Comparison of ENCODE assay signal across 25 cellular contexts in the genomic region with DNA sequence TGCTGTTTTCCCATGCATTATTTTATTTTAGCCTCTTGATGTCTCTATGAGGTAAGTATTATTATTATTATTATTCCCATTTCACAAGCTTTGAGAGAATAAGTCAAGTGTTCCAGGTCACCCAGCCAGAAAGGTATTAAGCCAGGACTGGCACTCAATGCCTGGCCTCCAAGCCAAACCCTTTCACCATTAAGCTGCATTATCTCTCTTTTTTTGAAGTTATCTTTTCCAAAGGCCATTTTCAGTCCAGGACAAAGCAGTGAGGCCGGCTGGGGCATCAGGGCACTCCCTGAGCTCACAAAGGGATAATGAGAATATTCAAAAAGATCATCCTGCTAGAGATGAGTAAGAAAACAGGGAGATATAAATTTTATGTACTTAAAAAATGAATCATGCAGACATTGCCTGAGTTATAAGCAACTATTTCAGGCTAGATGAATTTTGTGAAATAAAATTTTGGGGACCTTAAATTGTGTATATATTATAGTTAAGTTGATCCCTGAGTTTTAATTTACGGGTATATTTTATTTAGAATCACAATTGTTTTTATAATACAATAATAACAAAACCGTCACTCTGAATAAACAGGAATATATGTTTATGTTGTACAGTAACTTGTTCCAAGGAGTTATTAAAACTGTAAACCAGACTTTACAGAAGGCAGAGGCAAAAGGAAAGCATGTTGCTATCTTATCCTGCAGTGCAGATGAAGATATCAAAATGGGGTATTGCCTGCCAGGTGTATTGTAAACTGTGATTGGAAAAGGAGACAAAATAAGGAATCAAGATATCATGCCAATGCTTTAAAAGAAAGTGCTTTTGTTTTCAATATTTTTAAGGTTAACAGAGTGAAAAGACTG. TPM values are rescaled to one million over a fixed set of nuclear protein-coding genes. Genes with fewer than 3 reads are reported as not detected.
DNase-seq lines count a peak whose midpoint lies in the region; ATAC-seq, FAIRE-seq and TF ChIP-seq lines count a peak whose summit lies in the region.
"Had no signal": no experiment of that assay in that cellular context is flagged by ENCODE, and none has a peak within 500 bp of the region (broad histone marks: within the 10 kb centered on the region; RNA-seq: fewer than 3 reads in every experiment).

No MANE protein-coding gene starts in this region.

- TF ChIP-seq CTCF in A549 (IDR thresholded peaks at IDR 0.05), result no peak
- TF ChIP-seq CTCF in esophagus muscularis mucosa (IDR thresholded peaks at IDR 0.05), result no peak
- no peak for TF ChIP-seq CTCF in mucosa of descending colon (IDR thresholded peaks at IDR 0.05)

- H3K27me3 ChIP-seq in MG63 (no peaks in the 10 kb centered on the region), esophagus muscularis mucosa (no peaks in the 10 kb centered on the region), muscle layer of colon (ENCODE audit: control insufficient read depth in 1 of 2, insufficient read depth in 2 of 2, low read length in 2 of 2) (no peaks in the 10 kb centered on the region)
- H3K27me3 ChIP-seq: esophagus squamous epithelium, SJCRH30, uterus had no signal

- DNase-seq in A549 (ENCODE audit: low read depth in 1 of 2, low spot score in 1 of 2) (no peak), MG63 (peak; percentile 61), esophagus muscularis mucosa (ENCODE audit: extremely low spot score) (no peak), mucosa of descending colon (no peak), NCI-H2196 (lab: John Stamatoyannopoulos, UW; ENCODE audit: unreplicated experiment) (no peak)
- no peak for DNase-seq in activated CD8-positive, alpha-beta memory T cell treated with anti-CD3 and anti-CD28 coated beads, Interleukin-2, amount 50 U/mL, for 4 hours
- DNase-seq in stimulated activated naive CD4-positive, alpha-beta T cell (lab: John Stamatoyannopoulos, UW), result no peak
- DNase-seq: activated CD4-positive, alpha-beta T cell treated with anti-CD3 and anti-CD28 coated beads for 48 hours; activated naive CD8-positive, alpha-beta T cell treated with anti-CD3 and anti-CD28 coated beads for 36 hours; effector memory CD4-positive, alpha-beta T cell; esophagus squamous epithelium; H7; natural killer cell; NCI-H187 treated with DMSO at 0.1 percent for 48 hours; NCI-H82; SJCRH30; T-helper 17 cell; uterus had no signal

- FAIRE-seq in A549 (lab: Jason Lieb, UNC), result no peak
- FAIRE-seq: HTR-8/SVneo had no signal

- TF ChIP-seq RAD21 in A549 (conservative IDR thresholded peaks at IDR 0.05 in 1 of 2, IDR thresholded peaks at IDR 0.05 in 1 of 2), result no peak

- H3K36me3 ChIP-seq in MG63, result no peaks in the 10 kb centered on the region
- no peaks in the 10 kb centered on the region for H3K36me3 ChIP-seq in esophagus muscularis mucosa
- no peaks in the 10 kb centered on the region for H3K36me3 ChIP-seq in muscle layer of colon (ENCODE audit: insufficient read depth, low read length)
- H3K36me3 ChIP-seq in mucosa of descending colon (ENCODE audit: low read depth), result no peaks in the 10 kb centered on the region
- H3K36me3 ChIP-seq: esophagus squamous epithelium, SJCRH30, uterus had no signal

- POLR2A ChIA-PET in A549 (lab: Yijun Ruan, JAX), result interaction anchor here (0.6 to 1.0 kb wide), 3 partner anchors 16 to 359 kb away, joined by 3 to 7 read pairs (median 3); no protein-coding TSS in a partner anchor

- H3K27ac ChIP-seq in A549 (peak overlapping the region; percentile 47 to 86), esophagus muscularis mucosa (replicated peaks in 1 of 4) (peak overlapping the region; percentile 54 to 75 (median 65)), muscle layer of colon (ENCODE audit: low read depth, low read length) (peak overlapping the region; percentile 25)
- H3K27ac ChIP-seq: C4-2B, parathyroid adenoma, SJCRH30, uterus had no signal

- H3K4me2 ChIP-seq in A549, result peak overlapping the region; percentile 42

- ATAC-seq in A549 (peak in 1 of 2 experiments; percentile 21; a peak in 2 of 6 replicates), mucosa of descending colon (no peak)
- ATAC-seq: natural killer cell, sciatic nerve, T-helper 17 cell had no signal

- TF ChIP-seq POLR2A in A549 (IDR thresholded peaks at IDR 0.05; ENCODE audit: low read length) (no peak), esophagus muscularis mucosa (IDR thresholded peaks at IDR 0.05; ENCODE audit: low read depth) (no peak)

- H3K4me1 ChIP-seq in A549 (peaks cover 55% of the 10 kb centered on the region), esophagus muscularis mucosa (peaks cover 14 to 56% (median 45%) of the 10 kb centered on the region in 4 donors), muscle layer of colon (ENCODE audit: insufficient read depth, low read length) (peaks cover 39% of the 10 kb centered on the region), mucosa of descending colon (ENCODE audit: low read depth) (no peaks in the 10 kb centered on the region)
- H3K4me1 ChIP-seq: parathyroid adenoma had no signal

- WGBS in A549 (ENCODE audit: missing lambda C conversion rate), result 26% methylated on average over 3 of the region's 3 CpGs
- 38% methylated on average over 3 of the region's 3 CpGs for WGBS in esophagus muscularis mucosa

- H3K4me3 ChIP-seq in A549, result no peak overlapping the region
- no peak overlapping the region for H3K4me3 ChIP-seq in MG63
- no peak overlapping the region for H3K4me3 ChIP-seq in esophagus muscularis mucosa
- H3K4me3 ChIP-seq in muscle layer of colon (ENCODE audit: low read depth in 1 of 2, low read length in 2 of 2), result no peak overlapping the region
- H3K4me3 ChIP-seq in mucosa of descending colon, result no peak overlapping the region
- H3K4me3 ChIP-seq: esophagus squamous epithelium, SJCRH30, uterus had no signal

- CTCF ChIA-PET in A549 (lab: Yijun Ruan, JAX), result interaction anchor here (0.7 to 2.4 kb wide), 4 partner anchors 78 to 192 kb away, joined by 3 to 17 read pairs (median 4); no protein-coding TSS in a partner anchor

- no peak overlapping the region for H3K9ac ChIP-seq in muscle layer of colon (ENCODE audit: low read length)
- H3K9ac ChIP-seq: parathyroid adenoma had no signal

- intact Hi-C loops in esophagus muscularis mucosa (cut with DNase I), result loop anchor here (5.0 kb wide), 3 partner anchors 49 to 176 kb away; a partner anchor contains a TSS
- intact Hi-C loops in mucosa of descending colon (cut with DNase I, micrococcal nuclease), result no loop called here

- TF ChIP-seq EP300 in A549 (IDR thresholded peaks at IDR 0.05) (no peak), esophagus muscularis mucosa (IDR thresholded peaks at IDR 0.05) (no peak)

- H3K9me3 ChIP-seq in A549, result no peaks in the 10 kb centered on the region
- H3K9me3 ChIP-seq in MG63, result no peaks in the 10 kb centered on the region
- H3K9me3 ChIP-seq in esophagus muscularis mucosa, result no peaks in the 10 kb centered on the region
- no peaks in the 10 kb centered on the region for H3K9me3 ChIP-seq in muscle layer of colon (ENCODE audit: low read length)
- H3K9me3 ChIP-seq in mucosa of descending colon, result no peaks in the 10 kb centered on the region
- H3K9me3 ChIP-seq: esophagus squamous epithelium, SJCRH30, uterus had no signal

TF ChIP-seq in A549, 52 proteins besides CTCF, POLR2A, EP300 and RAD21:
- TF ChIP-seq PHF8 (IDR thresholded peaks at IDR 0.05; ENCODE audit: borderline replicate concordance, low read depth) (no peak), ZFP36 (IDR thresholded peaks at IDR 0.05; ENCODE audit: borderline replicate concordance, partially characterized antibody) (no peak), CBX2 (IDR thresholded peaks at IDR 0.05; ENCODE audit: borderline replicate concordance, low read depth) (no peak), GATA3 (IDR thresholded peaks at IDR 0.05; ENCODE audit: borderline replicate concordance) (no peak), EHF (CRISPR knock-in tag; IDR thresholded peaks at IDR 0.05) (no peak), ZSCAN20 (CRISPR knock-in tag; IDR thresholded peaks at IDR 0.05) (no peak), FOSB (CRISPR knock-in tag; IDR thresholded peaks at IDR 0.05) (no peak), CHD2 (IDR thresholded peaks at IDR 0.05; ENCODE audit: low read length, partially characterized antibody) (no peak), BHLHE40 (IDR thresholded peaks at IDR 0.05; ENCODE audit: low read depth, low read length) (no peak), MYC (IDR thresholded peaks at IDR 0.05; ENCODE audit: borderline replicate concordance, low read length) (no peak)
- TF ChIP-seq, protein P1, sequence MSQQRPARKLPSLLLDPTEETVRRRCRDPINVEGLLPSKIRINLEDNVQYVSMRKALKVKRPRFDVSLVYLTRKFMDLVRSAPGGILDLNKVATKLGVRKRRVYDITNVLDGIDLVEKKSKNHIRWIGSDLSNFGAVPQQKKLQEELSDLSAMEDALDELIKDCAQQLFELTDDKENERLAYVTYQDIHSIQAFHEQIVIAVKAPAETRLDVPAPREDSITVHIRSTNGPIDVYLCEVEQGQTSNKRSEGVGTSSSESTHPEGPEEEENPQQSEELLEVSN (IDR thresholded peaks at IDR 0.05; ENCODE audit: borderline replicate concordance, low read depth), result no peak
- TF ChIP-seq, protein P2, sequence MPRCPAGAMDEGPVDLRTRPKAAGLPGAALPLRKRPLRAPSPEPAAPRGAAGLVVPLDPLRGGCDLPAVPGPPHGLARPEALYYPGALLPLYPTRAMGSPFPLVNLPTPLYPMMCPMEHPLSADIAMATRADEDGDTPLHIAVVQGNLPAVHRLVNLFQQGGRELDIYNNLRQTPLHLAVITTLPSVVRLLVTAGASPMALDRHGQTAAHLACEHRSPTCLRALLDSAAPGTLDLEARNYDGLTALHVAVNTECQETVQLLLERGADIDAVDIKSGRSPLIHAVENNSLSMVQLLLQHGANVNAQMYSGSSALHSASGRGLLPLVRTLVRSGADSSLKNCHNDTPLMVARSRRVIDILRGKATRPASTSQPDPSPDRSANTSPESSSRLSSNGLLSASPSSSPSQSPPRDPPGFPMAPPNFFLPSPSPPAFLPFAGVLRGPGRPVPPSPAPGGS (IDR thresholded peaks at IDR 0.05), result no peak

RNA-seq across cellular contexts. Expression of a gene that starts 51.3 kb away (rescaled TPM):
- polyA plus RNA-seq in A549 (2011; rRNA removed) (257 and 296 TPM in 2 replicates), A549 (2017; fragmentation: RNase III; extraction: RNeasy Plus Mini Kit Qiagen cat#74134 plus additional on column Dnase treatment) (142 to 159 TPM (median 156 TPM) in 3 replicates)
- 161 and 178 TPM in 2 replicates for polyA plus RNA-seq in A549 (2012; cell fraction: cytosol; rRNA removed)
- 64.3 and 90.5 TPM in 2 replicates for polyA plus RNA-seq in A549 (2012; cell fraction: nucleus; rRNA removed)
- 179 and 187 TPM in 2 replicates for polyA minus RNA-seq in A549 (2011; rRNA and poly(A)+ RNA removed)
- 55.9 and 58.1 TPM in 2 replicates for total RNA-seq in MG63 (2014; rRNA removed; shearing (Covaris generic); ENCODE audit: low replicate concordance)
- total RNA-seq in esophagus muscularis mucosa (100 to 1,000 TPM; 125 to 148 (median 129) TPM), mucosa of descending colon (10 to 100 TPM in 2 of 3 donors, 1 to 10 TPM in 1; 6.3 to 42.4 (median 10.2) TPM)
- total RNA-seq: activated naive CD8-positive, alpha-beta T cell treated with anti-CD3 and anti-CD28 coated beads for 36 hours; activated T-helper 2 cell treated with anti-CD3 and anti-CD28 coated beads, Interferon-gamma antibody, Interleukin-2, Interleukin-4, amounts not matched to agents 10 μg/mL and 5 μg/mL and 100 μg/mL, durations not matched to agents 14 hours and 24 hours and 36 hours; OCI-LY7 had no signal
